In genomic region chr20:48364688-48365421, GRCh38 we compare ENCODE assay signal across 1 cellular context.
TF ChIP-seq lines count a peak whose summit lies in the region.

No MANE protein-coding gene starts in this region.

TF ChIP-seq in GM12878, 131 proteins besides CTCF, POLR2A, EP300 and RAD21 (continued from another document and continues in another):
- TF ChIP-seq ZNF592 (IDR thresholded peaks at IDR 0.05) (no peak), RELA (IDR thresholded peaks at IDR 0.05; ENCODE audit: borderline replicate concordance, partially characterized antibody) (no peak), NR2C1 (IDR thresholded peaks at IDR 0.05) (no peak), POU2F2 (IDR thresholded peaks at IDR 0.05; ENCODE audit: borderline replicate concordance, low read depth, low read length) (peak; percentile 34; the same call in 1 of the 3 replicates), RELB (IDR thresholded peaks at IDR 0.05; ENCODE audit: low read depth) (peak; percentile 68), BRCA1 (IDR thresholded peaks at IDR 0.05; ENCODE audit: low read depth, low read length) (no peak), REST (IDR thresholded peaks at IDR 0.05; ENCODE audit: low read depth, low read length) (no peak), BHLHE40 (IDR thresholded peaks at IDR 0.05; ENCODE audit: borderline replicate concordance in 1 of 2, low read depth in 2 of 2, low read length in 1 of 2) (peak; percentile 43 to 68; a peak in 2 of 4 replicates), SP1 (IDR thresholded peaks at IDR 0.05; ENCODE audit: low read depth, low read length) (no peak), ZNF274 (IDR thresholded peaks at IDR 0.05; ENCODE audit: insufficient read depth, insufficient read length) (no peak), KDM1A (IDR thresholded peaks at IDR 0.05; ENCODE audit: borderline replicate concordance) (no peak), SMAD5 (IDR thresholded peaks at IDR 0.05; ENCODE audit: low read depth) (no peak), MXI1 (IDR thresholded peaks at IDR 0.05; ENCODE audit: low read depth, low read length) (no peak), ATF3 (IDR thresholded peaks at IDR 0.05; ENCODE audit: borderline replicate concordance, extremely low read depth, low read depth, low read length) (no peak), ZBED1 (IDR thresholded peaks at IDR 0.05; ENCODE audit: borderline replicate concordance) (peak; percentile 74; the same call in 1 of the 2 replicates), ESRRA (IDR thresholded peaks at IDR 0.05; ENCODE audit: low read length) (no peak), SREBF2 (IDR thresholded peaks at IDR 0.05; ENCODE audit: low read length) (no peak), MAX (IDR thresholded peaks at IDR 0.05; ENCODE audit: low read depth, low read length) (no peak), CBX5 (IDR thresholded peaks at IDR 0.05; ENCODE audit: low read depth) (no peak), PAX8 (IDR thresholded peaks at IDR 0.05) (no peak), MYC (IDR thresholded peaks at IDR 0.05; ENCODE audit: insufficient read depth, insufficient read length, insufficient replicate concordance, low read length, severe bottlenecking) (no peak), CEBPZ (IDR thresholded peaks at IDR 0.05; ENCODE audit: low read depth, low read length) (no peak), BACH1 (IDR thresholded peaks at IDR 0.05; ENCODE audit: borderline replicate concordance) (no peak), TAF1 (IDR thresholded peaks at IDR 0.05; ENCODE audit: borderline replicate concordance, low read depth, low read length) (no peak), RAD51 (IDR thresholded peaks at IDR 0.05) (no peak), SMARCA5 (IDR thresholded peaks at IDR 0.05) (0 out of 2 replicates have a peak, but pooled peaks have one; percentile 69), GATAD2B (conservative IDR thresholded peaks at IDR 0.05; ENCODE audit: low read depth) (peak; percentile 84; the same call in 1 of the 2 replicates), FOXK2 (IDR thresholded peaks at IDR 0.05) (no peak), NR2C2 (IDR thresholded peaks at IDR 0.05; ENCODE audit: borderline replicate concordance, control insufficient read depth, insufficient read length, low read depth) (no peak), FOXM1 (IDR thresholded peaks at IDR 0.05; ENCODE audit: low read depth, low read length) (peak; percentile 86), CBX3 (IDR thresholded peaks at IDR 0.05; ENCODE audit: borderline replicate concordance, low read depth) (no peak), ZNF207 (IDR thresholded peaks at IDR 0.05; ENCODE audit: borderline replicate concordance) (no peak), PKNOX1 (IDR thresholded peaks at IDR 0.05) (no peak), CHD1 (IDR thresholded peaks at IDR 0.05; ENCODE audit: low read depth, low read length) (no peak), TBL1XR1 (IDR thresholded peaks at IDR 0.05; ENCODE audit: low read depth, low read length) (peak; percentile 5; the same call in 1 of the 2 replicates), ZBTB33 (IDR thresholded peaks at IDR 0.05) (no peak), TCF12 (IDR thresholded peaks at IDR 0.05; ENCODE audit: low read depth, low read length) (peak; percentile 44; the same call in 1 of the 2 replicates), MLLT1 (IDR thresholded peaks at IDR 0.05) (peak; percentile 82), KLF5 (IDR thresholded peaks at IDR 0.05; ENCODE audit: partially characterized antibody) (no peak), ZNF622 (IDR thresholded peaks at IDR 0.05) (no peak), ZNF217 (IDR thresholded peaks at IDR 0.05) (no peak), MTA3 (IDR thresholded peaks at IDR 0.05; ENCODE audit: borderline replicate concordance, low read length) (peak; percentile 72), WRNIP1 (IDR thresholded peaks at IDR 0.05; ENCODE audit: borderline replicate concordance, low read depth, low read length) (no peak), PBX3 (IDR thresholded peaks at IDR 0.05; ENCODE audit: insufficient replicate concordance, low read depth, low read length) (no peak), MTA2 (IDR thresholded peaks at IDR 0.05; ENCODE audit: low read depth) (peak; percentile 72), HDAC2 (IDR thresholded peaks at IDR 0.05) (no peak)
